In the genomic region with DNA sequence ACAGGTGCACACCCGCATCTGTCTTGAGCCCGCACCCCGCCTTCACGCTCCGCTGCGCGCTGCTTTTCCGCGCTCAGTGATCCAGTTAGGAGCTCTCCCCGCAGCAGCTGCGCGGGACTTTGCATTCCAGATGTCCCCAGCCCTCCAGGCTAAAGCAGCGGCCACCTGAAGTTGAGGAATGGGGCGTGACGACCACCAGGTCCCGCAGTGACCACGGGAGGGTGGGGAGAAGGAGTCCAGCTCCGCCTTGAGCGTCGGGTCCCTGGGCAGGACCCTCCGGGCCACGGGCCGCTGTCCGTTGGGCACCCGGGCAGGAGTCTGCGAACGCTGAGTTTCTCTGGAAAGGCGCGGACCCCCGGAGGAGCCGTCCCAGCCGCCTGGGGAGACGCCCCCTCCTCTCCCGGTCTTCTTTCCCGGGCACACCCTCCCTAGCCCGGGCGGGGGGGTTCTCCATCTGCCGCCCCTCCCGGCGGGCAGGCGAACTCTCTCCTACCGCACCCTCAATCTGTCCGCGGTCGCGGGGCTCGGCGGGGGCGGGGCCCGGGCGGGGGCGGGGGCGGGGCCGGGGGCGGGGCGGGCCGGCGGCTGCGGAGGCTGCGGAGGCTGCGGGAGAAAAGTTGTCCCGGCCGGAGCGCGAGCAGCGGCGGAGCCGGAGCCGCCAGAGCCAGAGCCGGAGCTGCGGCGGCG, we compare ENCODE assay signal across 17 cellular contexts. TPM values are rescaled to one million over a fixed set of nuclear protein-coding genes. Genes with fewer than 3 reads are reported as not detected.
DNase-seq lines count a peak whose midpoint lies in the region; ATAC-seq and TF ChIP-seq lines count a peak whose summit lies in the region.
"Had no signal": no experiment of that assay in that cellular context is flagged by ENCODE, and none has a peak within 500 bp of the region (broad histone marks: within the 10 kb centered on the region; RNA-seq: fewer than 3 reads in every experiment).

TSS of gene TMEM132C (plus strand) at position 612 of the 687 bp plus-strand sequence. CDS start 233 bp downstream, outside the sequence.

- H3K9me3 Mint-ChIP-seq in stimulated activated naive B cell treated with anti-CD40 and anti-IgM and Interleukin-4, amounts not matched to agents 10 μg/mL and 1 μg/mL and 100 μg/mL, for 72 hours, result no peaks in the 10 kb centered on the region
- H3K9me3 Mint-ChIP-seq in effector memory CD8-positive, alpha-beta T cell, result no peaks in the 10 kb centered on the region

- H3K4me1 ChIP-seq in lower lobe of right lung, result peaks cover 11% of the 10 kb centered on the region
- H3K4me1 ChIP-seq: BE2C, HAP-1 had no signal

- TF ChIP-seq CTCF in dorsolateral prefrontal cortex (IDR thresholded peaks at IDR 0.05 in 54 of 56, conservative IDR thresholded peaks at IDR 0.05 in 2 of 56; ENCODE audit: low read depth in 1 of 56, partially characterized antibody in 56 of 56) (no peak), lower lobe of right lung (IDR thresholded peaks at IDR 0.05) (no peak)

- H3K9me3 ChIP-seq in lower lobe of right lung, result no peaks in the 10 kb centered on the region
- H3K9me3 ChIP-seq: BE2C, HAP-1, thoracic aorta had no signal

- no peak within 1 kb of the TSS for H3K4me3 Mint-ChIP-seq in stimulated activated naive B cell treated with anti-CD40 and anti-IgM and Interleukin-4, amounts not matched to agents 10 μg/mL and 1 μg/mL and 100 μg/mL, for 72 hours
- H3K4me3 Mint-ChIP-seq in effector memory CD8-positive, alpha-beta T cell, result peak within 1 kb of the TSS in 1 of 2 donors; percentile 51

- peak within 1 kb of the TSS; percentile 53 for H3K27ac Mint-ChIP-seq in stimulated activated naive B cell treated with anti-CD40 and anti-IgM and Interleukin-4, amounts not matched to agents 10 μg/mL and 1 μg/mL and 100 μg/mL, for 72 hours
- H3K27ac Mint-ChIP-seq in effector memory CD8-positive, alpha-beta T cell, result no peak within 1 kb of the TSS
- H3K27ac Mint-ChIP-seq: IgD-negative memory B cell had no signal

- intact Hi-C loops in dorsolateral prefrontal cortex (cut with DNase I) (loop anchor here (10.0 kb wide), 3 partner anchors 538 to 1748 kb away; no protein-coding TSS in a partner anchor), lower lobe of right lung (cut with DNase I) (no loop called here)

- H3K36me3 ChIP-seq in H7 (replicated peaks; ENCODE audit: control insufficient read depth, insufficient read depth, low read length) (no peaks in the 10 kb centered on the region), lower lobe of right lung (no peaks in the 10 kb centered on the region)
- H3K36me3 ChIP-seq: BE2C, HAP-1, thoracic aorta had no signal

- H3K27ac ChIP-seq in dorsolateral prefrontal cortex (peak within 1 kb of the TSS in 35 of 59 donors; percentile 5 to 75 (median 52)), lower lobe of right lung (no peak within 1 kb of the TSS)
- H3K27ac ChIP-seq: epithelial cell of prostate, thoracic aorta had no signal

- peak within 1 kb of the TSS; percentile 35 for H3K4me3 ChIP-seq in H7 (ENCODE audit: insufficient read depth, low read depth, low read length)
- peak within 1 kb of the TSS; percentile 49 to 80 (median 65) for H3K4me3 ChIP-seq in dorsolateral prefrontal cortex
- H3K4me3 ChIP-seq in lower lobe of right lung, result peak within 1 kb of the TSS; percentile 44
- H3K4me3 ChIP-seq: HAP-1, thoracic aorta had no signal

- ATAC-seq in lower lobe of right lung, result no peak
- no peak for ATAC-seq in stimulated activated naive B cell treated with anti-CD40 and anti-IgM and Interleukin-4, amounts not matched to agents 10 μg/mL and 1 μg/mL and 100 μg/mL, for 72 hours (replicated peaks)
- ATAC-seq in effector memory CD8-positive, alpha-beta T cell (replicated peaks), result no peak

- H3K27me3 Mint-ChIP-seq in stimulated activated naive B cell treated with anti-CD40 and anti-IgM and Interleukin-4, amounts not matched to agents 10 μg/mL and 1 μg/mL and 100 μg/mL, for 72 hours, result peaks cover 36 to 67% of the 10 kb centered on the region in 2 donors
- H3K27me3 Mint-ChIP-seq in effector memory CD8-positive, alpha-beta T cell, result peaks cover 30 to 68% of the 10 kb centered on the region in 2 donors

- peaks cover 3 to 5% of the 10 kb centered on the region in 2 donors for H3K4me1 Mint-ChIP-seq in stimulated activated naive B cell treated with anti-CD40 and anti-IgM and Interleukin-4, amounts not matched to agents 10 μg/mL and 1 μg/mL and 100 μg/mL, for 72 hours
- H3K4me1 Mint-ChIP-seq in effector memory CD8-positive, alpha-beta T cell (ENCODE audit: low read depth in 2 of 2), result no peaks in the 10 kb centered on the region
- H3K4me1 Mint-ChIP-seq: IgD-negative memory B cell had no signal

- peaks cover 0 to 1% of the 10 kb centered on the region in 2 donors for H3K36me3 Mint-ChIP-seq in stimulated activated naive B cell treated with anti-CD40 and anti-IgM and Interleukin-4, amounts not matched to agents 10 μg/mL and 1 μg/mL and 100 μg/mL, for 72 hours
- H3K36me3 Mint-ChIP-seq in effector memory CD8-positive, alpha-beta T cell (ENCODE audit: insufficient read depth), result no peaks in the 10 kb centered on the region
- H3K36me3 Mint-ChIP-seq: IgD-negative memory B cell had no signal

- H3K27me3 ChIP-seq in H7 (ENCODE audit: control insufficient read depth, insufficient read depth, low read length) (peaks cover 68% of the 10 kb centered on the region), dorsolateral prefrontal cortex (peaks cover 0 to 18% (median 3%) of the 10 kb centered on the region in 45 donors), lower lobe of right lung (ENCODE audit: low read depth) (peaks cover 34% of the 10 kb centered on the region)
- H3K27me3 ChIP-seq: BE2C had no signal

- DNase-seq in H7 (no peak), dorsolateral prefrontal cortex (peak in 1 of 10 donors; percentile 23), lower lobe of right lung (no peak), putamen (ENCODE audit: low spot score) (no peak), NCI-H1694 (lab: John Stamatoyannopoulos, UW) (no peak), dedifferentiated amniotic fluid mesenchymal stem cell (ENCODE audit: extremely low spot score) (no peak)
- DNase-seq in stimulated activated naive B cell treated with anti-CD40 and anti-IgM and Interleukin-4, amounts not matched to agents 10 μg/mL and 1 μg/mL and 100 μg/mL, for 72 hours, result no peak
- DNase-seq in effector memory CD8-positive, alpha-beta T cell, result no peak
- DNase-seq: activated CD8-positive, alpha-beta memory T cell treated with anti-CD3 and anti-CD28 coated beads, Interleukin-2, amount 50 U/mL, for 48 hours; BE2C; NCI-H2171; occipital lobe had no signal

RNA-seq across cellular contexts. Expression of gene TMEM132C, which starts in this region (rescaled TPM):
- total RNA-seq in H7 (2014; rRNA removed; shearing (Covaris generic)), result 0.14 and 0.22 TPM in 2 replicates
- total RNA-seq in dorsolateral prefrontal cortex (10 to 100 TPM in 117 of 120 experiments, 1 to 10 TPM in 3; 9.2 to 19.8 (median 13.9) TPM), lower lobe of right lung (1.6 TPM)
- total RNA-seq: RPMI7951 had no signal
